In the genomic region with DNA sequence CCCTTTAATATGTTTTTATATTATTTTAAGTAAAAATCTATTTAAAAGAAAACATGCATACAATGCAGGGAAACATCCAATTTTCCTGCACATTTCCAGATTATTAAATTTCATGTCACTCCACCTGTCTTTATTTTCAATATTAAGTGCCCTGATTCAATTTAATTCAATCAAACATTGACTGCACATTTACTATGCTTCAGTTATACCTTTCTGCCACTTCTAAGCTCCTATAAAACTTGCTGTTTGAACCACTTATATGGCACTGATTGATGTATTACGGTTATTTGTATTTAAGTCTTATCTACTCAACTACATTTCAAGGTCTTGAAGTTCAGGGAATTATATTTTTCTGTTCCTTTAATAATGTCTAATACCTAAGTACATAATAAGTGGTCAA, we compare ENCODE assay signal across 39 cellular contexts.
"Had no signal": no experiment of that assay in that cellular context is flagged by ENCODE, and none has a peak within 500 bp of the region (broad histone marks: within the 10 kb centered on the region; RNA-seq: fewer than 3 reads in every experiment).

No MANE protein-coding gene starts in this region.

- H3K9me3 ChIP-seq: adrenal gland, ascending aorta, body of pancreas, breast epithelium had no signal

- FAIRE-seq: astrocyte, bronchial epithelial cell had no signal

- H3K27me3 ChIP-seq: adrenal gland, ascending aorta, body of pancreas, brain microvascular endothelial cell, breast epithelium, cardiac muscle cell had no signal

- H3K4me3 ChIP-seq: adrenal gland, ascending aorta, body of pancreas, breast epithelium, cardiac muscle cell had no signal

- H3K36me3 Mint-ChIP-seq: activated naive CD4-positive, alpha-beta T cell treated with anti-CD3 and anti-CD28 coated beads, Interleukin-2, amount 10 ng/mL, durations not matched to agents 7 days and 5 days; activated naive CD4-positive, alpha-beta T cell treated with anti-CD3 and anti-CD28 coated beads, Interleukin-2, amount 50 U/mL, for 24 hours; activated naive CD8-positive, alpha-beta T cell; activated naive CD8-positive, alpha-beta T cell treated with anti-CD3 and anti-CD28 coated beads for 36 hours; activated naive CD8-positive, alpha-beta T cell treated with anti-CD3 and anti-CD28 coated beads, Interleukin-2, amount 10 ng/mL, durations not matched to agents 7 days and 5 days; brain had no signal

- H3K4me3 Mint-ChIP-seq: activated naive CD4-positive, alpha-beta T cell treated with anti-CD3 and anti-CD28 coated beads for 36 hours; activated naive CD4-positive, alpha-beta T cell treated with anti-CD3 and anti-CD28 coated beads, Interleukin-2, amount 10 ng/mL, durations not matched to agents 7 days and 5 days; activated naive CD4-positive, alpha-beta T cell treated with anti-CD3 and anti-CD28 coated beads, Interleukin-2, amount 50 U/mL, for 24 hours; activated naive CD8-positive, alpha-beta T cell; activated naive CD8-positive, alpha-beta T cell treated with anti-CD3 and anti-CD28 coated beads for 36 hours; activated naive CD8-positive, alpha-beta T cell treated with anti-CD3 and anti-CD28 coated beads, Interleukin-2, amount 10 ng/mL, durations not matched to agents 7 days and 5 days; activated naive CD8-positive, alpha-beta T cell treated with anti-CD3 and anti-CD28 coated beads, Interleukin-2, amount 50 U/mL, for 24 hours; activated T-cell treated with anti-CD3 and anti-CD28 coated beads, Interleukin-2, amount 50 U/mL, for 24 hours; activated T-cell treated with anti-CD3 and anti-CD28 coated beads, Interleukin-2, amount 50 U/mL, for 4 hours; activated T-cell treated with anti-CD3 and anti-CD28 coated beads, Interleukin-2, amount 50 U/mL, for 72 hours; activated T-helper 1 cell treated with anti-CD3 and anti-CD28 coated beads, Interleukin-12 subunit alpha, Interleukin-12 subunit beta, Interleukin-2, Interleukin-4 antibody, amounts not matched to agents 30 ng/mL and 10 ng/mL and 1 ng/mL, durations not matched to agents 14 hours and 24 hours and 36 hours; activated T-helper 17 cell treated with anti-CD3 and anti-CD28 coated beads, Interleukin-2, amount 50 U/mL, for 72 hours; brain; central memory CD8-positive, alpha-beta T cell had no signal

- H3K4me1 Mint-ChIP-seq: activated naive CD4-positive, alpha-beta T cell treated with anti-CD3 and anti-CD28 coated beads, Interleukin-2, amount 10 ng/mL, durations not matched to agents 7 days and 5 days; activated naive CD4-positive, alpha-beta T cell treated with anti-CD3 and anti-CD28 coated beads, Interleukin-2, amount 50 U/mL, for 24 hours; activated naive CD8-positive, alpha-beta T cell treated with anti-CD3 and anti-CD28 coated beads for 36 hours; activated naive CD8-positive, alpha-beta T cell treated with anti-CD3 and anti-CD28 coated beads, Interleukin-2, amount 10 ng/mL, durations not matched to agents 7 days and 5 days; activated naive CD8-positive, alpha-beta T cell treated with anti-CD3 and anti-CD28 coated beads, Interleukin-2, amount 50 U/mL, for 24 hours; activated T-helper 17 cell treated with anti-CD3 and anti-CD28 coated beads, Interleukin-2, amount 50 U/mL, for 72 hours; brain; central memory CD8-positive, alpha-beta T cell had no signal

- H3K27me3 Mint-ChIP-seq: activated naive CD4-positive, alpha-beta T cell treated with anti-CD3 and anti-CD28 coated beads, Interleukin-2, amount 10 ng/mL, durations not matched to agents 7 days and 5 days; activated naive CD8-positive, alpha-beta T cell treated with anti-CD3 and anti-CD28 coated beads, Interleukin-2, amount 10 ng/mL, durations not matched to agents 7 days and 5 days; brain had no signal

- DNase-seq: activated effector memory CD4-positive, alpha-beta T cell treated with anti-CD3 and anti-CD28 coated beads, Interleukin-2, amount 50 U/mL, for 16 hours; activated effector memory CD4-positive, alpha-beta T cell treated with Interleukin-2 at 50 U/mL for 16 hours; activated gamma-delta T cell; activated gamma-delta T cell treated with Interleukin-2 at 50 U/mL for 16 hours; activated naive CD4-positive, alpha-beta T cell; activated naive CD4-positive, alpha-beta T cell treated with anti-CD3 and anti-CD28 coated beads for 36 hours; activated naive CD4-positive, alpha-beta T cell treated with anti-CD3 and anti-CD28 coated beads, Interleukin-2, amount 10 ng/mL, durations not matched to agents 7 days and 5 days; activated naive CD4-positive, alpha-beta T cell treated with anti-CD3 and anti-CD28 coated beads, Interleukin-2, amount 50 U/mL, for 16 hours; activated naive CD4-positive, alpha-beta T cell treated with Interleukin-2 at 50 U/mL for 16 hours; activated naive CD8-positive, alpha-beta T cell treated with anti-CD3 and anti-CD28 coated beads for 36 hours; activated naive CD8-positive, alpha-beta T cell treated with anti-CD3 and anti-CD28 coated beads, Interleukin-2, amount 10 ng/mL, durations not matched to agents 7 days and 5 days; activated naive CD8-positive, alpha-beta T cell treated with anti-CD3 and anti-CD28 coated beads, Interleukin-2, amount 50 U/mL, for 24 hours; activated T-cell treated with anti-CD3 and anti-CD28 coated beads, Interleukin-2, amount 50 U/mL, for 24 hours; activated T-cell treated with anti-CD3 and anti-CD28 coated beads, Interleukin-2, amount 50 U/mL, for 4 hours; activated T-cell treated with anti-CD3 and anti-CD28 coated beads, Interleukin-2, amount 50 U/mL, for 48 hours; activated T-cell treated with anti-CD3 and anti-CD28 coated beads, Interleukin-2, amount 50 U/mL, for 72 hours; adrenal gland; amniotic stem cell; amygdala; anterior cingulate cortex; aorta; body of pancreas; brain microvascular endothelial cell; caudate nucleus; central memory CD4-positive, alpha-beta T cell; cerebellar nuclear complex had no signal

- H3K9me3 Mint-ChIP-seq: activated naive CD4-positive, alpha-beta T cell treated with anti-CD3 and anti-CD28 coated beads, Interleukin-2, amount 10 ng/mL, durations not matched to agents 7 days and 5 days; activated naive CD4-positive, alpha-beta T cell treated with anti-CD3 and anti-CD28 coated beads, Interleukin-2, amount 50 U/mL, for 24 hours; activated naive CD8-positive, alpha-beta T cell treated with anti-CD3 and anti-CD28 coated beads for 36 hours; activated naive CD8-positive, alpha-beta T cell treated with anti-CD3 and anti-CD28 coated beads, Interleukin-2, amount 50 U/mL, for 24 hours; activated T-cell treated with anti-CD3 and anti-CD28 coated beads, Interleukin-2, amount 50 U/mL, for 4 hours; activated T-helper 1 cell treated with anti-CD3 and anti-CD28 coated beads, Interleukin-12 subunit alpha, Interleukin-12 subunit beta, Interleukin-2, Interleukin-4 antibody, amounts not matched to agents 30 ng/mL and 10 ng/mL and 1 ng/mL, durations not matched to agents 14 hours and 24 hours and 36 hours; activated T-helper 17 cell treated with anti-CD3 and anti-CD28 coated beads, Interleukin-2, amount 50 U/mL, for 72 hours; activated T-helper 2 cell treated with anti-CD3 and anti-CD28 coated beads, Interferon-gamma antibody, Interleukin-2, Interleukin-4, amounts not matched to agents 10 μg/mL and 5 μg/mL and 100 μg/mL, durations not matched to agents 14 hours and 24 hours and 36 hours had no signal

- H3K27ac Mint-ChIP-seq: activated naive CD4-positive, alpha-beta T cell treated with anti-CD3 and anti-CD28 coated beads for 36 hours; activated naive CD4-positive, alpha-beta T cell treated with anti-CD3 and anti-CD28 coated beads, Interleukin-2, amount 10 ng/mL, durations not matched to agents 7 days and 5 days; activated naive CD4-positive, alpha-beta T cell treated with anti-CD3 and anti-CD28 coated beads, Interleukin-2, amount 50 U/mL, for 24 hours; activated naive CD4-positive, alpha-beta T cell treated with anti-CD3 and anti-CD28 coated beads, Interleukin-2, amount 50 U/mL, for 72 hours; activated naive CD8-positive, alpha-beta T cell; activated naive CD8-positive, alpha-beta T cell treated with anti-CD3 and anti-CD28 coated beads for 36 hours; activated naive CD8-positive, alpha-beta T cell treated with anti-CD3 and anti-CD28 coated beads, Interleukin-2, amount 10 ng/mL, durations not matched to agents 7 days and 5 days; activated naive CD8-positive, alpha-beta T cell treated with anti-CD3 and anti-CD28 coated beads, Interleukin-2, amount 50 U/mL, for 24 hours; activated T-cell treated with anti-CD3 and anti-CD28 coated beads, Interleukin-2, amount 50 U/mL, for 24 hours; activated T-cell treated with anti-CD3 and anti-CD28 coated beads, Interleukin-2, amount 50 U/mL, for 72 hours; activated T-helper 1 cell treated with anti-CD3 and anti-CD28 coated beads, Interleukin-12 subunit alpha, Interleukin-12 subunit beta, Interleukin-2, Interleukin-4 antibody, amounts not matched to agents 30 ng/mL and 10 ng/mL and 1 ng/mL, durations not matched to agents 14 hours and 24 hours and 36 hours; activated T-helper 17 cell treated with anti-CD3 and anti-CD28 coated beads, Interleukin-2, amount 50 U/mL, for 72 hours; activated T-helper 2 cell treated with anti-CD3 and anti-CD28 coated beads, Interferon-gamma antibody, Interleukin-2, Interleukin-4, amounts not matched to agents 10 μg/mL and 5 μg/mL and 100 μg/mL, durations not matched to agents 14 hours and 24 hours and 36 hours had no signal

- H3K36me3 ChIP-seq: adrenal gland, ascending aorta, brain microvascular endothelial cell, breast epithelium, cardiac muscle cell had no signal

- H3K27ac ChIP-seq: adrenal gland, ascending aorta, body of pancreas, brain microvascular endothelial cell, breast epithelium, cardiac muscle cell had no signal
